In the genomic region with DNA sequence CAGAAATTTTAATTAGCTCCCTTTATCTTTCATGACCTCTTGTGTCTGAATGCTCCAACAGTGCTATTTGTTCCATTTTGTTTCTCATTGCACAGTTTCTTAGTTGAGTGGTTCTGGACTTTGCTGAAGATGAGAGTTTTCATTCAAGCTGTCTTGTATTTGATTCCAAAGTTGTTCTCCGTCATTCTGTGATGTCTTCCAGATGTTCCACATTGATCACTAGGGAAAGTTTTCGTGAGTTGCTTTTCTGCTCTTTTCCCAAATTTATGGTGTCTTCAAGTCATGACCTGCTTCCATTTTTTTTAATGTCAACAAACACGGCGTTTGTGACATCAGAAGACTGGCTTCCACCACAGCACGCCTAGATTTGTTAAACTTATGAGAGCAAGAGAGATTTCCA, we compare ENCODE assay signal across 26 cellular contexts.
"Had no signal": no experiment of that assay in that cellular context is flagged by ENCODE, and none has a peak within 500 bp of the region (broad histone marks: within the 10 kb centered on the region; RNA-seq: fewer than 3 reads in every experiment).

No MANE protein-coding gene starts in this region.

- H3K4me3 ChIP-seq: lower lobe of right lung, ovary, right atrium auricular region, right lobe of liver, skin epidermis, suprapubic skin, thoracic aorta, tibial artery, upper lobe of right lung had no signal

- DNase-seq: head of caudate nucleus; hypothalamus; immature natural killer cell; kidney; lower lobe of right lung; mammary epithelial cell; mesendoderm; naive B cell; natural killer cell; ovary; right lobe of liver; stimulated activated CD4-positive, alpha-beta T cell treated with anti-CD3 and anti-CD28 coated beads, Interleukin-12 subunit alpha, Interleukin-12 subunit beta, amount 100 ng/mL, for 4 hours; stimulated activated CD4-positive, alpha-beta T cell treated with anti-CD3 and anti-CD28 coated beads, Interleukin-15, amount 100 ng/mL, for 24 hours; stimulated activated CD4-positive, alpha-beta T cell treated with anti-CD3 and anti-CD28 coated beads, Interleukin-2, amount 100 ng/mL, for 24 hours; stimulated activated CD4-positive, alpha-beta T cell treated with anti-CD3 and anti-CD28 coated beads, Interleukin-4, amount 100 ng/mL, for 1 hour; stimulated activated naive CD4-positive, alpha-beta T cell; tibial artery; trophoblast cell; upper lobe of right lung had no signal

- H3K27me3 ChIP-seq: ovary, right atrium auricular region, right lobe of liver, suprapubic skin, tibial artery, upper lobe of right lung had no signal

- FAIRE-seq: islet of Langerhans, kidney, urothelium cell line had no signal

- ATAC-seq: lower lobe of right lung; natural killer cell; right lobe of liver; stimulated activated effector memory CD8-positive, alpha-beta T cell treated with anti-CD3 and anti-CD28 coated beads, Interleukin-12 subunit alpha, Interleukin-12 subunit beta, amount 100 ng/mL, for 72 hours; upper lobe of right lung had no signal

- H3K36me3 ChIP-seq: lower lobe of right lung, ovary, right atrium auricular region, right lobe of liver, suprapubic skin, thoracic aorta, tibial artery, upper lobe of right lung had no signal
